8 cellular contexts compared by ENCODE assay signal in genomic region chr3:81823882-81824395, GRCh38.
DNase-seq lines count a peak whose midpoint lies in the region; ATAC-seq, FAIRE-seq and TF ChIP-seq lines count a peak whose summit lies in the region.

No MANE protein-coding gene starts in this region.

- DNase-seq in GM12891 (ENCODE audit: insufficient read length, low spot score): no peak
- DNase-seq in Kasumi-1 (lab: John Stamatoyannopoulos, UW): peak; percentile 83 to 90
- no peak for DNase-seq in K562 (ENCODE audit: extremely low read depth in 1 of 4, low spot score in 3 of 4)
- no peak for DNase-seq in thoracic aorta (ENCODE audit: low spot score)
- DNase-seq in small intestine: no peak
- no peak for DNase-seq in HEK293T (ENCODE audit: extremely low spot score)
- no peak for DNase-seq in tibial artery

- H3K4me1 ChIP-seq in K562 (replicated peaks in 1 of 2; ENCODE audit: control insufficient read depth in 2 of 2, insufficient read depth in 2 of 2, low read length in 2 of 2) (no peaks in the 10 kb centered on the region), thoracic aorta (ENCODE audit: control insufficient read depth in 1 of 2, low read depth in 2 of 2) (peaks cover 0 to 4% of the 10 kb centered on the region in 2 donors), small intestine (ENCODE audit: control insufficient read depth in 2 of 2, insufficient read depth in 1 of 2, low read depth in 1 of 2, low read length in 1 of 2) (no peaks in the 10 kb centered on the region), tibial artery (no peaks in the 10 kb centered on the region)

- H3K36me3 ChIP-seq in K562 (ENCODE audit: control insufficient read depth, insufficient read depth, low read length) (no peaks in the 10 kb centered on the region), thoracic aorta (no peaks in the 10 kb centered on the region), small intestine (ENCODE audit: control insufficient read depth in 2 of 2, insufficient read depth in 2 of 2, low read length in 2 of 2) (no peaks in the 10 kb centered on the region), tibial artery (no peaks in the 10 kb centered on the region)

- H3K4me2 ChIP-seq in K562 (ENCODE audit: insufficient read depth, low read length): no peak overlapping the region

- POLR2A ChIA-PET in K562 (lab: Yijun Ruan, JAX) (interaction anchor here (0.6 kb wide), 1 partner anchor 529 kb away, joined by 3 read pairs; no protein-coding TSS in a partner anchor), HEK293T (lab: Yijun Ruan, JAX) (no interaction called here)

- H4K20me1 ChIP-seq in K562 (replicated peaks; ENCODE audit: control insufficient read depth, insufficient read depth, low read length): no peaks in the 10 kb centered on the region

- H3K4me3 ChIP-seq in K562 (no peak overlapping the region), thoracic aorta (peak overlapping the region; percentile 9), small intestine (ENCODE audit: low read depth in 1 of 2, low read length in 2 of 2) (no peak overlapping the region), tibial artery (no peak overlapping the region)

- no peaks in the 10 kb centered on the region for H3K9me3 ChIP-seq in K562 (replicated peaks; ENCODE audit: control insufficient read depth, insufficient read depth, low read depth, low read length)
- peaks cover 4% of the 10 kb centered on the region for H3K9me3 ChIP-seq in thoracic aorta
- H3K9me3 ChIP-seq in small intestine (ENCODE audit: control insufficient read depth, low read depth): no peaks in the 10 kb centered on the region
- peaks cover 0 to 4% (median 0%) of the 10 kb centered on the region in 3 donors for H3K9me3 ChIP-seq in tibial artery

- 3% methylated on average over 2 of the region's 2 CpGs for WGBS in K562 (ENCODE audit: insufficient coverage, low coverage, missing lambda C conversion rate)
- WGBS in small intestine, 3 donors: 17 to 36% (median 32%) methylated on average over 2 of the region's 2 CpGs

- no peaks in the 10 kb centered on the region for H3K27me3 ChIP-seq in K562 (ENCODE audit: control insufficient read depth in 2 of 2, insufficient read depth in 2 of 2, low read length in 2 of 2)
- H3K27me3 ChIP-seq in thoracic aorta (replicated peaks; ENCODE audit: insufficient read depth): no peaks in the 10 kb centered on the region
- no peaks in the 10 kb centered on the region for H3K27me3 ChIP-seq in small intestine (ENCODE audit: control insufficient read depth in 2 of 2, insufficient read depth in 2 of 2, low read length in 2 of 2)
- H3K27me3 ChIP-seq in tibial artery: no peaks in the 10 kb centered on the region

- H3K27ac ChIP-seq in K562 (ENCODE audit: extremely low read depth, low read depth, low read length) (no peak overlapping the region), thoracic aorta (no peak overlapping the region), small intestine (ENCODE audit: low read depth in 1 of 2, low read length in 1 of 2) (no peak overlapping the region), tibial artery (no peak overlapping the region)

- no peak for TF ChIP-seq RAD21 in K562 (CRISPR knock-in tag; conservative IDR thresholded peaks at IDR 0.05 in 1 of 2, IDR thresholded peaks at IDR 0.05 in 1 of 2)

- no peak overlapping the region for H2AFZ ChIP-seq in K562 (ENCODE audit: low read depth, low read length)

- TF ChIP-seq CTCF in K562 (IDR thresholded peaks at IDR 0.05 in 2 of 3, conservative IDR thresholded peaks at IDR 0.05 in 1 of 3; ENCODE audit: insufficient read depth in 2 of 3, low read depth in 1 of 3, low read length in 3 of 3) (no peak), thoracic aorta (IDR thresholded peaks at IDR 0.05) (no peak), tibial artery (IDR thresholded peaks at IDR 0.05) (no peak)

- no TSS peak for BruUV-seq in K562 (replicated peaks; lab: Mats Ljungman, UMichigan)

- CTCF ChIA-PET in K562 (lab: Yijun Ruan, JAX; ENCODE audit: low intra/inter-chr PET ratio): no interaction called here
- CTCF ChIA-PET in HEK293T (lab: Yijun Ruan, JAX): no interaction called here

- intact Hi-C loops in K562 (cut with micrococcal nuclease): loop anchor here (10.0 kb wide), 1 partner anchor 159 kb away; no protein-coding TSS in a partner anchor
- intact Hi-C loops in tibial artery (cut with DNase I; ENCODE audit: low total_unique reads): no loop called here

- in situ Hi-C loops in K562 (cut with MboI): no loop called here

- FAIRE-seq in GM12891 (lab: Jason Lieb, UNC) (peak; percentile 94), K562 (lab: Jason Lieb, UNC) (no peak), small intestine (lab: Jason Lieb, UNC) (no peak)

- no peak for TF ChIP-seq EP300 in K562 (IDR thresholded peaks at IDR 0.05; ENCODE audit: low read length)

- H3K79me2 ChIP-seq in K562 (ENCODE audit: control insufficient read depth, insufficient read depth, low read length): no peaks in the 10 kb centered on the region

- no peak overlapping the region for H3K9ac ChIP-seq in K562 (ENCODE audit: insufficient read depth in 1 of 2, low read depth in 2 of 2, low read length in 2 of 2)

- no peaks in the 10 kb centered on the region for H3K9me1 ChIP-seq in K562 (ENCODE audit: control insufficient read depth, insufficient read depth, low read length)

- TF ChIP-seq POLR2A in GM12891 (IDR thresholded peaks at IDR 0.05; ENCODE audit: low read depth, low read length) (no peak), K562 (conservative IDR thresholded peaks at IDR 0.05) (no peak)

- ATAC-seq in GM21737 (IDR thresholded peaks at IDR 0.05; ENCODE audit: unreplicated experiment): peak; percentile 90
- no peak for ATAC-seq in K562
- no peak for ATAC-seq in thoracic aorta (ENCODE audit: insufficient number of reproducible peaks, low FRiP score, low read depth)

TF ChIP-seq in GM12891, 5 proteins besides CTCF, POLR2A, EP300 and RAD21:
- TF ChIP-seq SPI1 (IDR thresholded peaks at IDR 0.05; ENCODE audit: low read depth, low read length) (peak; percentile 93), TAF1 (IDR thresholded peaks at IDR 0.05; ENCODE audit: low read depth, low read length) (no peak)

TF ChIP-seq in K562, 482 proteins besides CTCF, POLR2A, EP300 and RAD21:
- TF ChIP-seq SPI1 (IDR thresholded peaks at IDR 0.05; ENCODE audit: borderline replicate concordance, low read depth, low read length): peak; percentile 37; the same call in 1 of the 2 replicates
- TF ChIP-seq STAT6 (CRISPR knock-in tag; IDR thresholded peaks at IDR 0.05): no peak

TF ChIP-seq in HEK293T, 16 proteins besides CTCF, POLR2A, EP300 and RAD21:
- TF ChIP-seq TARDBP (IDR thresholded peaks at IDR 0.05) (no peak), ZNF384 (IDR thresholded peaks at IDR 0.05) (no peak)

Comparison
In these comparisons a context has a peak if more than half of its experiments do, and no peak if none do; other contexts are left out.
1. DNase-seq: peak in Kasumi-1 (2 of 2); none in GM12891 (single experiment), K562 (0 of 4), thoracic aorta (single experiment), small intestine (single experiment), HEK293T (single experiment) and tibial artery (0 of 2).